7 cellular contexts compared by ENCODE assay signal in genomic region chr18:3694030-3694778, GRCh38.
A peak's percentile ranks its signal among the peaks of the same experiment; 100 is the strongest.
DNase-seq lines count a peak whose midpoint lies in the region; ATAC-seq, FAIRE-seq and TF ChIP-seq lines count a peak whose summit lies in the region.
"Not testable (repeated sequence)": the region's sequence is repeated elsewhere in the genome, so short reads cannot be mapped to it uniquely, and the experiment has no call there.

No MANE protein-coding gene starts in this region.

- SMC1A ChIA-PET in GM12878 (lab: Charles Lee; ENCODE audit: uncharacterized antibody, unreplicated experiment) = interaction anchor here (0.6 to 0.7 kb wide), 2 partner anchors 14 to 139 kb away, joined by 3 read pairs; no protein-coding TSS in a partner anchor

- not testable (repeated sequence) for TF ChIP-seq POLR2A in GM12878 (IDR thresholded peaks at IDR 0.05; ENCODE audit: low read depth, low read length); K562 (conservative IDR thresholded peaks at IDR 0.05)

- TF ChIP-seq CTCF in HEK293 (tag by site-specific recombination; IDR thresholded peaks at IDR 0.05); SK-N-SH (IDR thresholded peaks at IDR 0.05); GM12878 (IDR thresholded peaks at IDR 0.05 in 2 of 3, conservative IDR thresholded peaks at IDR 0.05 in 1 of 3; ENCODE audit: control insufficient read depth in 2 of 3, extremely low read depth in 1 of 3, insufficient read depth in 1 of 3, low read depth in 3 of 3, low read length in 3 of 3); K562 (IDR thresholded peaks at IDR 0.05 in 2 of 3, conservative IDR thresholded peaks at IDR 0.05 in 1 of 3; ENCODE audit: insufficient read depth in 2 of 3, low read depth in 1 of 3, low read length in 3 of 3); nephron progenitor cell (IDR thresholded peaks at IDR 0.05): not testable (repeated sequence)

- not testable (repeated sequence) for ATAC-seq in GM12878, K562

- H3K79me2 ChIP-seq in SK-N-SH (ENCODE audit: insufficient read depth); GM12878 (ENCODE audit: control insufficient read depth, insufficient read depth, low read length); K562 (ENCODE audit: control insufficient read depth, insufficient read depth, low read length): not testable (repeated sequence)

- FAIRE-seq in GM12878 (lab: Jason Lieb, UNC) = peak; percentile 23
- FAIRE-seq in K562 (lab: Jason Lieb, UNC) = not testable (repeated sequence)

- H3K9me1 ChIP-seq in K562 (ENCODE audit: control insufficient read depth, insufficient read depth, low read length) = not testable (repeated sequence)

- peaks cover 25% of the 10 kb centered on the region for H3K4me1 Mint-ChIP-seq in nephron progenitor cell

- POLR2A ChIA-PET in HEK293 (lab: Yijun Ruan, JAX) = interaction anchor here (0.6 kb wide), 1 partner anchor 410 kb away, joined by 3 read pairs; no protein-coding TSS in a partner anchor
- POLR2A ChIA-PET in SK-N-SH (lab: Yijun Ruan, JAX) = not testable (repeated sequence)
- POLR2A ChIA-PET in GM12878 (lab: Charles Lee) = interaction anchor here (0.6 kb wide), 1 partner anchor 29 kb away, joined by 4 read pairs; no protein-coding TSS in a partner anchor
- POLR2A ChIA-PET in K562 (lab: Yijun Ruan, JAX) = interaction anchor here (3.0 to 3.2 kb wide), 2 partner anchors 6 to 9 kb away, joined by 12 read pairs; no protein-coding TSS in a partner anchor

- H3F3A ChIP-seq in SK-N-SH (replicated peaks; ENCODE audit: insufficient read depth) = not testable (repeated sequence)

- not testable (repeated sequence) for H3K27ac ChIP-seq in HEK293 (ENCODE audit: extremely low read depth, low read depth, low read length); SK-N-SH (ENCODE audit: low read depth in 2 of 2, low read length in 1 of 2); GM12878 (ENCODE audit: control insufficient read depth, insufficient read depth); K562 (ENCODE audit: extremely low read depth, low read depth, low read length)

- peak in 1 of 2 experiments; percentile 48; a peak in 1 of 4 replicates for TF ChIP-seq EP300 in SK-N-SH (IDR thresholded peaks at IDR 0.05; ENCODE audit: borderline replicate concordance in 1 of 2, low read depth in 1 of 2, low read length in 1 of 2)
- not testable (repeated sequence) for TF ChIP-seq EP300 in GM12878 (IDR thresholded peaks at IDR 0.05; ENCODE audit: borderline replicate concordance in 1 of 2, control insufficient read depth in 1 of 2, low read depth in 2 of 2, low read length in 2 of 2); K562 (IDR thresholded peaks at IDR 0.05; ENCODE audit: low read length)

- BruUV-seq in GM12878 (replicated peaks; lab: Mats Ljungman, UMichigan); K562 (replicated peaks; lab: Mats Ljungman, UMichigan): not testable (repeated sequence)

- not testable (repeated sequence) for TF ChIP-seq RAD21 in SK-N-SH (IDR thresholded peaks at IDR 0.05; ENCODE audit: low read length); GM12878 (IDR thresholded peaks at IDR 0.05; ENCODE audit: insufficient read depth, low read depth, low read length); K562 (CRISPR knock-in tag; conservative IDR thresholded peaks at IDR 0.05 in 1 of 2, IDR thresholded peaks at IDR 0.05 in 1 of 2)

- not testable (repeated sequence) for H3K4me3 ChIP-seq in HEK293 (ENCODE audit: low read depth, low read length); SK-N-SH (ENCODE audit: low read depth in 2 of 2, low read length in 1 of 2); GM12878; K562

- H3K27ac Mint-ChIP-seq in nephron progenitor cell = peak overlapping the region; percentile 84

- WGBS in SK-N-SH (ENCODE audit: low lambda C conversion rate) = 53% methylated on average over 5 of the region's 5 CpGs
- WGBS in GM12878 (ENCODE audit: insufficient coverage, insufficient replicate concordance, low lambda C conversion rate, missing lambda C conversion rate) = 28% methylated on average over 5 of the region's 5 CpGs
- 17% methylated on average over 5 of the region's 5 CpGs for WGBS in K562 (ENCODE audit: insufficient coverage, low coverage, missing lambda C conversion rate)

- H3K9me2 ChIP-seq in SK-N-SH = not testable (repeated sequence)

- not testable (repeated sequence) for H4K20me1 ChIP-seq in SK-N-SH (ENCODE audit: insufficient read depth); GM12878 (ENCODE audit: control insufficient read depth, insufficient read depth); K562 (replicated peaks; ENCODE audit: control insufficient read depth, insufficient read depth, low read length)

- not testable (repeated sequence) for H3K4me2 ChIP-seq in SK-N-SH; GM12878 (ENCODE audit: control insufficient read depth, insufficient read depth); K562 (ENCODE audit: insufficient read depth, low read length)

- H2AFZ ChIP-seq in SK-N-SH (ENCODE audit: low read depth); GM12878 (ENCODE audit: control insufficient read depth, low read depth, low read length); K562 (ENCODE audit: low read depth, low read length): not testable (repeated sequence)

- H3K36me3 ChIP-seq in HEK293 (ENCODE audit: control insufficient read depth in 2 of 2, insufficient read depth in 1 of 2, low read length in 2 of 2); SK-N-SH (replicated peaks in 1 of 2; ENCODE audit: control insufficient read depth in 1 of 2, insufficient read depth in 2 of 2, low read length in 1 of 2); GM12878 (ENCODE audit: control insufficient read depth in 2 of 2, insufficient read depth in 2 of 2, low read length in 1 of 2); K562 (ENCODE audit: control insufficient read depth, insufficient read depth, low read length): not testable (repeated sequence)

- in situ Hi-C loops in GM12878 (cut with MboI); K562 (cut with MboI): not testable (repeated sequence)

- H3K4me3 Mint-ChIP-seq in nephron progenitor cell = not testable (repeated sequence)

- RAD21 ChIA-PET in GM12878 (lab: Charles Lee; ENCODE audit: unreplicated experiment) = interaction anchor here (1.4 kb wide), 1 partner anchor 21 kb away, joined by 4 read pairs; no protein-coding TSS in a partner anchor

- CTCF ChIA-PET in HEK293 (lab: Yijun Ruan, JAX) = interaction anchor here (2.3 to 3.1 kb wide), 2 partner anchors 10 to 28 kb away, joined by 14 to 17 read pairs; no protein-coding TSS in a partner anchor
- CTCF ChIA-PET in SK-N-SH (lab: Yijun Ruan, JAX) = interaction anchor here (1.7 kb wide), 1 partner anchor 10 kb away, joined by 7 read pairs; no protein-coding TSS in a partner anchor
- CTCF ChIA-PET in GM12878 (lab: Yijun Ruan, JAX) = interaction anchor here (0.6 to 3.8 kb wide), 4 partner anchors 9 to 28 kb away, joined by 3 to 25 read pairs (median 14); no protein-coding TSS in a partner anchor
- CTCF ChIA-PET in K562 (lab: Yijun Ruan, JAX; ENCODE audit: low intra/inter-chr PET ratio) = not testable (repeated sequence)

- peaks cover 20% of the 10 kb centered on the region for H3K36me3 Mint-ChIP-seq in nephron progenitor cell (ENCODE audit: low read depth)

- peaks cover 44% of the 10 kb centered on the region for H3K9me3 Mint-ChIP-seq in nephron progenitor cell

- H3K4me1 ChIP-seq in HEK293 (ENCODE audit: control insufficient read depth, insufficient read depth, low read length) = peaks cover 11% of the 10 kb centered on the region
- not testable (repeated sequence) for H3K4me1 ChIP-seq in SK-N-SH (ENCODE audit: control insufficient read depth in 1 of 2, insufficient read depth in 2 of 2, low read depth in 1 of 2, low read length in 1 of 2); GM12878 (ENCODE audit: control insufficient read depth, insufficient read depth, low read length); K562 (replicated peaks in 1 of 2; ENCODE audit: control insufficient read depth in 2 of 2, insufficient read depth in 2 of 2, low read length in 2 of 2)

- not testable (repeated sequence) for H3K27me3 Mint-ChIP-seq in nephron progenitor cell (ENCODE audit: low read depth, poor library complexity)

- H3K9ac ChIP-seq in SK-N-SH; GM12878 (ENCODE audit: control insufficient read depth, insufficient read depth, low read length); K562 (ENCODE audit: insufficient read depth in 1 of 2, low read depth in 2 of 2, low read length in 2 of 2): not testable (repeated sequence)

- not testable (repeated sequence) for H3K27me3 ChIP-seq in SK-N-SH (ENCODE audit: insufficient read depth); GM12878 (replicated peaks in 1 of 2; ENCODE audit: control insufficient read depth in 2 of 2, insufficient read depth in 2 of 2, low read length in 1 of 2); K562 (ENCODE audit: control insufficient read depth in 2 of 2, insufficient read depth in 2 of 2, low read length in 2 of 2)

- intact Hi-C loops in GM12878 (cut with micrococcal nuclease; ENCODE audit: unreplicated experiment) = loop anchor here (5.0 kb wide), 1 partner anchor 293 kb away; no protein-coding TSS in a partner anchor
- intact Hi-C loops in K562 (cut with micrococcal nuclease) = not testable (repeated sequence)

- DNase-seq in EH (ENCODE audit: low read depth) (peak; percentile 36), RPMI7951 (ENCODE audit: low read depth) (peak; percentile 15)
- DNase-seq in SK-N-SH; GM12878 (ENCODE audit: low read depth, low spot score); K562 (ENCODE audit: extremely low read depth in 1 of 4, low spot score in 3 of 4); nephron progenitor cell: not testable (repeated sequence)

- not testable (repeated sequence) for H3K9me3 ChIP-seq in HEK293 (ENCODE audit: control insufficient read depth, insufficient read depth, low read depth, low read length); SK-N-SH; GM12878 (replicated peaks; ENCODE audit: control insufficient read depth, insufficient read depth, low read length); K562 (replicated peaks; ENCODE audit: control insufficient read depth, insufficient read depth, low read depth, low read length)

TF ChIP-seq in SK-N-SH, 30 proteins besides CTCF, POLR2A, EP300 and RAD21 (continues in another document):
- peak; percentile 70 for TF ChIP-seq TCF12 (IDR thresholded peaks at IDR 0.05)

TF ChIP-seq in K562, 482 proteins besides CTCF, POLR2A, EP300 and RAD21:
- peak; percentile 91 for TF ChIP-seq ZNF146 (CRISPR knock-in tag; IDR thresholded peaks at IDR 0.05; ENCODE audit: unreplicated experiment)
TF ChIP-seq in K562: peak in this region for 1; not testable (repeated sequence) for 481.
